Comparison of ENCODE assay signal across 8 cellular contexts in genomic region chr9:35102769-35103659, GRCh38. TPM values are rescaled to one million over a fixed set of nuclear protein-coding genes. Genes with fewer than 3 reads are reported as not detected.
DNase-seq lines count a peak whose midpoint lies in the region; ATAC-seq and TF ChIP-seq lines count a peak whose summit lies in the region.

TSS of gene STOML2 (minus strand) at chr9:35103131. CDS start at chr9:35103094, 37 bp downstream.

- H4K91ac ChIP-seq in IMR-90 (ENCODE audit: insufficient read depth, low read depth, low read length): peak within 1 kb of the TSS; percentile 55

- no TSS peak for BruUV-seq in IMR-90 (replicated peaks; lab: Mats Ljungman, UMichigan)

- 0% methylated on average over 15 of the region's 57 CpGs; no CpG with 5 or more reads in 1 of the 2 experiments for WGBS in IMR-90 (ENCODE audit: extremely low coverage in 2 of 2, insufficient read length in 1 of 2), 2 experiments

- H2BK5ac ChIP-seq in IMR-90 (ENCODE audit: low read depth, low read length, poor library complexity, severe bottlenecking): peak within 1 kb of the TSS; percentile 44

- H3K56ac ChIP-seq in IMR-90 (ENCODE audit: extremely low read depth, insufficient read depth, low read length): peak within 1 kb of the TSS; percentile 61

- intact Hi-C loops in IMR-90 (cut with micrococcal nuclease): no loop called here

- peak within 1 kb of the TSS; percentile 79 to 93 for H4K8ac ChIP-seq in IMR-90 (ENCODE audit: low read depth in 2 of 2, low read length in 2 of 2)

- H4K5ac ChIP-seq in IMR-90 (ENCODE audit: low read depth, low read length): peak within 1 kb of the TSS; percentile 68

- H3K9me1 ChIP-seq in IMR-90 (ENCODE audit: insufficient read depth, low read length): peaks cover 12% of the 10 kb centered on the region

- 0 out of 2 replicates have a peak within 1 kb of the TSS, but pooled peaks have one; percentile 2 for H2BK120ac ChIP-seq in IMR-90 (ENCODE audit: low read depth, low read length)

- peak within 1 kb of the TSS; percentile 26 for H3K14ac ChIP-seq in IMR-90 (replicated peaks; ENCODE audit: low read depth, low read length)

- peak within 1 kb of the TSS; percentile 51 for H2AK5ac ChIP-seq in IMR-90 (ENCODE audit: low read depth, low read length)

- peak within 1 kb of the TSS; percentile 74 for H3K27ac ChIP-seq in IMR-90 (ENCODE audit: insufficient read depth, low read length)

- H3K4me1 ChIP-seq in IMR-90 (ENCODE audit: control insufficient read depth, insufficient read depth, low read length) (peaks cover 8% of the 10 kb centered on the region; the same call in 1 of the 2 replicates), mononuclear cell (ENCODE audit: insufficient read depth, low read length) (peaks cover 24% of the 10 kb centered on the region)

- peak within 1 kb of the TSS; percentile 34 for H2AK9ac ChIP-seq in IMR-90 (replicated peaks; ENCODE audit: low read depth, low read length, poor library complexity)

- H3K9me3 ChIP-seq in IMR-90 (ENCODE audit: control insufficient read depth, insufficient read depth, low read length) (no peaks in the 10 kb centered on the region), mononuclear cell (ENCODE audit: low read depth, low read length) (no peaks in the 10 kb centered on the region)

- no peak for TF ChIP-seq RAD21 in IMR-90 (IDR thresholded peaks at IDR 0.05; ENCODE audit: low read length)

- TF ChIP-seq CTCF in IMR-90 (conservative IDR thresholded peaks at IDR 0.05; ENCODE audit: low read depth, low read length): no peak
- no peak for TF ChIP-seq CTCF in epithelial cell of esophagus (IDR thresholded peaks at IDR 0.05; ENCODE audit: insufficient read depth, low read depth, low read length, missing control alignments)

- CTCF ChIA-PET in IMR-90 (lab: Yijun Ruan, JAX): interaction anchor here (1.1 kb wide), 1 partner anchor 11 kb away, joined by 3 read pairs; no protein-coding TSS in a partner anchor

- H3K18ac ChIP-seq in IMR-90 (ENCODE audit: low read depth, low read length): no peak within 1 kb of the TSS; the same call in 1 of the 2 replicates

- H3K4ac ChIP-seq in IMR-90 (ENCODE audit: low read depth, low read length): peak within 1 kb of the TSS; percentile 69

- H3K9ac ChIP-seq in IMR-90 (ENCODE audit: low read depth, low read length): peak within 1 kb of the TSS; percentile 87

- peak within 1 kb of the TSS; percentile 87 for H2AFZ ChIP-seq in IMR-90 (replicated peaks; ENCODE audit: low read length, poor library complexity)

- dilution Hi-C loops in IMR-90 (cut with HindIII; ENCODE audit: low sequenced_read_pairs, unreplicated experiment): no loop called here

- no peak within 1 kb of the TSS for H2BK20ac ChIP-seq in IMR-90 (ENCODE audit: low read depth, low read length)

- peak within 1 kb of the TSS; percentile 28 for H3K23ac ChIP-seq in IMR-90 (ENCODE audit: low read depth, low read length)

- H3K4me3 ChIP-seq in IMR-90 (ENCODE audit: insufficient read depth, low read depth, low read length): peak within 1 kb of the TSS; percentile 57
- H3K4me3 ChIP-seq in epithelial cell of esophagus (ENCODE audit: low read length): peak within 1 kb of the TSS; percentile 88
- H3K4me3 ChIP-seq in mononuclear cell (ENCODE audit: low read length): peak within 1 kb of the TSS; percentile 79

- no peaks in the 10 kb centered on the region for H4K20me1 ChIP-seq in IMR-90 (ENCODE audit: insufficient read depth, low read length)

- DNase-seq in DMS 273 (lab: John Stamatoyannopoulos, UW; ENCODE audit: unreplicated experiment) (peak; percentile 98), IMR-90 (peak; percentile 96), OCI-M1 (lab: John Stamatoyannopoulos, UW) (peak; percentile 97), activated T-cell treated with anti-CD3 and anti-CD28 coated beads for 24 hours (ENCODE audit: low read depth) (peak; percentile 92), epithelial cell of esophagus (ENCODE audit: low read depth) (peak; percentile 97)
- peak; percentile 72 to 86 for DNase-seq in stimulated activated CD8-positive, alpha-beta memory T cell treated with anti-CD3 and anti-CD28 coated beads, Interleukin-4, amount 100 ng/mL, for 1 hour (ENCODE audit: low read depth in 2 of 2, low spot score in 1 of 2)

- H3K4me2 ChIP-seq in IMR-90 (ENCODE audit: low read depth, low read length): peak within 1 kb of the TSS; percentile 97

- peaks cover 50% of the 10 kb centered on the region for H3K36me3 ChIP-seq in IMR-90 (ENCODE audit: control insufficient read depth, insufficient read depth, low read length)

- ATAC-seq in GM21528 (IDR thresholded peaks at IDR 0.05; ENCODE audit: low FRiP score, unreplicated experiment) (peak; percentile 83), IMR-90 (ENCODE audit: low read depth) (peak; percentile 96)

- TF ChIP-seq POLR2A in IMR-90 (IDR thresholded peaks at IDR 0.05; ENCODE audit: low read depth, low read length): peak; percentile 92

- in situ Hi-C loops in IMR-90 (cut with MboI; ENCODE audit: low sequenced_read_pairs): no loop called here

- no peak within 1 kb of the TSS; the same call in 2 of the 3 replicates for H2BK15ac ChIP-seq in IMR-90 (ENCODE audit: low read depth, low read length)

- H3K79me1 ChIP-seq in IMR-90 (ENCODE audit: low read depth in 1 of 2, low read length in 2 of 2): peaks cover 16 to 31% of the 10 kb centered on the region in 2 experiments

- POLR2A ChIA-PET in IMR-90 (lab: Charles Lee; ENCODE audit: unreplicated experiment): interaction anchor here (0.7 to 1.1 kb wide), 4 partner anchors 11 to 218 kb away, joined by 3 to 8 read pairs (median 4); partner anchors contain the start of gene FANCG

- no peaks in the 10 kb centered on the region for H3K27me3 ChIP-seq in IMR-90 (ENCODE audit: control insufficient read depth, insufficient read depth, low read length)
- no peaks in the 10 kb centered on the region for H3K27me3 ChIP-seq in mononuclear cell (ENCODE audit: insufficient read depth, low read length)

TF ChIP-seq in IMR-90, 13 proteins besides CTCF, POLR2A, EP300 and RAD21:
- TF ChIP-seq FOS (IDR thresholded peaks at IDR 0.05; ENCODE audit: low read depth, low read length) (peak; percentile 31; the same call in 1 of the 2 replicates), RCOR1 (IDR thresholded peaks at IDR 0.05; ENCODE audit: insufficient replicate concordance, low read length) (peak; percentile 21), CEBPB (IDR thresholded peaks at IDR 0.05; ENCODE audit: low read depth, low read length) (no peak), ELK1 (IDR thresholded peaks at IDR 0.05; ENCODE audit: borderline replicate concordance, low read depth, low read length) (peak; percentile 93), SMC3 (IDR thresholded peaks at IDR 0.05; ENCODE audit: low read depth, low read length) (no peak), RFX5 (IDR thresholded peaks at IDR 0.05; ENCODE audit: low read depth, low read length) (0 out of 2 replicates have a peak, but pooled peaks have one; percentile 52), CHD1 (IDR thresholded peaks at IDR 0.05; ENCODE audit: low read depth, low read length) (peak; percentile 88; the same call in 1 of the 2 replicates), MAZ (IDR thresholded peaks at IDR 0.05; ENCODE audit: borderline replicate concordance, low read depth, low read length) (peak; percentile 77)

RNA-seq across cellular contexts. Expression of gene STOML2, which starts in this region (rescaled TPM):
- total RNA-seq in IMR-90 (2012; rRNA removed): 232 and 250 TPM in 2 replicates
- 177 and 179 TPM in 2 replicates for polyA plus RNA-seq in IMR-90 (2012; rRNA removed)
- polyA plus RNA-seq in IMR-90 (2012; cell fraction: cytosol; rRNA removed): 166 and 206 TPM in 2 replicates
- polyA plus RNA-seq in IMR-90 (2012; cell fraction: nucleus; rRNA removed; ENCODE audit: low replicate concordance): 101 and 114 TPM in 2 replicates
- total RNA-seq in mononuclear cell: 23.4 TPM

Comparison
In these comparisons a context has a peak if more than half of its experiments do, and no peak if none do; other contexts are left out.
1. Peak in every context shown above with its lines: DNase-seq, ATAC-seq, H3K4me3 ChIP-seq and H3K27ac ChIP-seq.